ENCODE assay signal across 14 cellular contexts in genomic region chr5:167814828-167815227, GRCh38.
DNase-seq lines count a peak whose midpoint lies in the region; ATAC-seq, FAIRE-seq and TF ChIP-seq lines count a peak whose summit lies in the region.
"Had no signal": no experiment of that assay in that cellular context is flagged by ENCODE, and none has a peak within 500 bp of the region (broad histone marks: within the 10 kb centered on the region; RNA-seq: fewer than 3 reads in every experiment).

No MANE protein-coding gene starts in this region.

- H3K4me1 Mint-ChIP-seq in endothelial cell (ENCODE audit: unreplicated experiment) = peaks cover 20% of the 10 kb centered on the region

- H3K4me1 ChIP-seq in mesodermal cell (ENCODE audit: control insufficient read depth, insufficient read depth, low read length, poor library complexity, severe bottlenecking) (peaks cover 33% of the 10 kb centered on the region), aorta (ENCODE audit: control insufficient read depth in 1 of 2, insufficient read depth in 2 of 2, low read length in 2 of 2) (no peaks in the 10 kb centered on the region)
- H3K4me1 ChIP-seq: stomach had no signal

- H3K9me3 ChIP-seq in mesodermal cell (ENCODE audit: control insufficient read depth, low read length) (no peaks in the 10 kb centered on the region), aorta (ENCODE audit: control insufficient read depth, low read length) (no peaks in the 10 kb centered on the region)
- H3K9me3 ChIP-seq: heart right ventricle, stomach had no signal

- H3K27ac Mint-ChIP-seq in endothelial cell (ENCODE audit: unreplicated experiment) = no peak overlapping the region
- H3K27ac Mint-ChIP-seq: nephron progenitor cell had no signal

- TF ChIP-seq CTCF in endothelial cell (IDR thresholded peaks at IDR 0.05; ENCODE audit: unreplicated experiment) = no peak

- intact Hi-C loops in aorta (cut with DNase I) = no loop called here

- H3K4me3 Mint-ChIP-seq in endothelial cell (ENCODE audit: unreplicated experiment) = no peak overlapping the region
- H3K4me3 Mint-ChIP-seq: nephron progenitor cell had no signal

- 7 to 27% methylated on average over 2 to 3 of the region's 4 CpGs for WGBS in mesodermal cell (ENCODE audit: insufficient coverage in 2 of 2), 2 experiments
- 48 to 58% methylated on average over 4 of the region's 4 CpGs for WGBS in aorta, 2 donors

- DNase-seq in Daoy (ENCODE audit: low read depth) (peak; percentile 97), RCC 7860 (ENCODE audit: low spot score) (peak; percentile 98), endothelial cell (ENCODE audit: low spot score) (peak; percentile 6), NCI-H2107 (lab: John Stamatoyannopoulos, UW) (no peak), aorta (no peak)
- no peak for DNase-seq in activated CD4-positive, alpha-beta T cell treated with anti-CD3 and anti-CD28 coated beads for 4 hours
- DNase-seq: caudate nucleus, heart right ventricle, KBM-7, NCI-H524 treated with DMSO at 0.1 percent for 48 hours, nephron progenitor cell, stomach had no signal

- no peaks in the 10 kb centered on the region for H3K27me3 Mint-ChIP-seq in endothelial cell (ENCODE audit: unreplicated experiment)

- FAIRE-seq in RCC 7860 (lab: Jason Lieb, UNC) = peak; percentile 99

- H3K4me3 ChIP-seq in mesodermal cell (ENCODE audit: extremely low read depth, insufficient read depth, low read length, poor library complexity, severe bottlenecking) (no peak overlapping the region), aorta (ENCODE audit: low read length in 2 of 2) (no peak overlapping the region)
- H3K4me3 ChIP-seq: heart right ventricle, stomach had no signal

- no peaks in the 10 kb centered on the region for H3K36me3 ChIP-seq in mesodermal cell (ENCODE audit: control insufficient read depth, insufficient read depth, low read length)
- no peaks in the 10 kb centered on the region for H3K36me3 ChIP-seq in aorta (ENCODE audit: control insufficient read depth in 1 of 2, insufficient read depth in 2 of 2, low read length in 1 of 2)
- H3K36me3 ChIP-seq: heart right ventricle, stomach had no signal

- H3K27ac ChIP-seq in mesodermal cell (ENCODE audit: low read depth, low read length, severe bottlenecking) (peak overlapping the region; percentile 78), aorta (ENCODE audit: low read depth in 1 of 2, low read length in 2 of 2) (no peak overlapping the region)
- H3K27ac ChIP-seq: heart right ventricle, stomach had no signal

- ATAC-seq in aorta (ENCODE audit: low FRiP score) (no peak), HG03442 (IDR thresholded peaks at IDR 0.05; ENCODE audit: unreplicated experiment) (no peak)
- ATAC-seq: heart right ventricle had no signal

- no peaks in the 10 kb centered on the region for H3K9me3 Mint-ChIP-seq in endothelial cell (ENCODE audit: unreplicated experiment)
- H3K9me3 Mint-ChIP-seq: nephron progenitor cell had no signal

- H3K36me3 Mint-ChIP-seq in endothelial cell (ENCODE audit: low read depth, unreplicated experiment) = no peaks in the 10 kb centered on the region

- H3K27me3 ChIP-seq in aorta (ENCODE audit: control insufficient read depth in 1 of 2, insufficient read depth in 2 of 2, low read length in 1 of 2) = peaks cover 0 to 2% of the 10 kb centered on the region in 2 donors
- H3K27me3 ChIP-seq: heart right ventricle, stomach had no signal

Comparison
In these comparisons a context has a peak if more than half of its experiments do, and no peak if none do; other contexts are left out.
1. DNase-seq: peak in Daoy (single experiment), RCC 7860 (single experiment) and endothelial cell (single experiment); none in NCI-H2107 (single experiment), aorta (0 of 2) and activated CD4-positive, alpha-beta T cell treated with anti-CD3 and anti-CD28 coated beads for 4 hours (0 of 2).